ENCODE assay signal across 9 cellular contexts in the genomic region with DNA sequence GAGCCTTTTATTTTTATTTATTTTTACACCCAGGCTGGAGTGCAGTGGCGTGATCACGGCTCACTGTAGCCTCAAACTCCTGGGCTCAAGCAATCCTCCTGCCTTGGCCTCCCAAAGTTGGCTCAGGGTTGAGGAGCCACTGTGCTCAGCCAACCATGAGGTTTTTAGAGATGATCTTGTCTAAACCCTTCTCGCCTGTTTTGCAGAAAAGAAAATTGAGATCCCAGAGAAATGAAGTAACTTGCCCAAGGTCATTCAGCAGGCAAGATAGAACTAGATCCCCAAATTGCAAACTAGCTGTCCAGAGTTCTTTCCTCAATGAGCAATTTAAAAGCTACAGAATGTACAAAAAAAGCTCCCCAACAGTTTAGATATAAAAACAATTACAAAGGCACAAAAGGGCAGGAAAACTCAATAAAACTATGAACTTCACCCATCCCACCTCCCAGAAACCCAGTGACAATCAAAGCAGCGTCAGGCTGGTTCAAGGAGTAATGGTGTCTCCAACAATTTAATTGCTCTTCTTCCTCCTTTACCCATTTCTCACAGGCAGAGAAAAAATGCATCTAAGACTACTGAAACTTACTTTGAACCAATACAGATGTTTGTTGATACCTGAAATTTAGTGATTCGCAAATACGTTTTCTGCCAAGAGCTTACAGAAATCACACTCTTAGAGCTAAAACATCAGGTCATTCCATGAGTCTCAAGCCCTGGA. TPM values are rescaled to one million over a fixed set of nuclear protein-coding genes. Genes with fewer than 3 reads are reported as not detected.
A peak's percentile ranks its signal among the peaks of the same experiment; 100 is the strongest.
DNase-seq lines count a peak whose midpoint lies in the region; ATAC-seq and TF ChIP-seq lines count a peak whose summit lies in the region.
"Had no signal": no experiment of that assay in that cellular context is flagged by ENCODE, and none has a peak within 500 bp of the region (broad histone marks: within the 10 kb centered on the region; RNA-seq: fewer than 3 reads in every experiment).

No MANE protein-coding gene starts in this region.

- no peak overlapping the region for H3K23ac ChIP-seq in mesenchymal stem cell (ENCODE audit: low read length in 2 of 2)

- no peak for TF ChIP-seq CTCF in choroid plexus epithelial cell (conservative IDR thresholded peaks at IDR 0.05; ENCODE audit: low read depth, low read length)
- TF ChIP-seq CTCF in upper lobe of left lung (IDR thresholded peaks at IDR 0.05), result no peak

- H3K4me3 ChIP-seq in choroid plexus epithelial cell (ENCODE audit: low read depth, low read length) (peak overlapping the region; percentile 79), mesenchymal stem cell (ENCODE audit: insufficient read depth in 1 of 2, low read depth in 1 of 2, low read length in 2 of 2) (peak overlapping the region; percentile 56 to 92), upper lobe of left lung (peak overlapping the region; percentile 37 to 57 (median 51))

- H2BK5ac ChIP-seq in mesenchymal stem cell (ENCODE audit: low read depth, low read length, poor library complexity, severe bottlenecking), result peak overlapping the region; percentile 48

- H3K27me3 ChIP-seq in mesenchymal stem cell (ENCODE audit: control insufficient read depth in 1 of 2, insufficient read depth in 1 of 2, low read length in 2 of 2) (no peaks in the 10 kb centered on the region), upper lobe of left lung (no peaks in the 10 kb centered on the region)

- peak overlapping the region; percentile 97 for H3K27ac ChIP-seq in mesenchymal stem cell (ENCODE audit: low read length, poor library complexity, severe bottlenecking)
- peak overlapping the region; percentile 87 to 90 (median 88) for H3K27ac ChIP-seq in upper lobe of left lung

- intact Hi-C loops in activated naive CD4-positive, alpha-beta T cell treated with anti-CD3 and anti-CD28 coated beads for 36 hours (cut with micrococcal nuclease), result loop anchor here (1.0 to 5.0 kb wide), 2 partner anchors 10 to 634 kb away; a partner anchor contains a TSS

- H3K9me3 ChIP-seq in mesenchymal stem cell (ENCODE audit: control insufficient read depth, low read length), result no peaks in the 10 kb centered on the region
- no peaks in the 10 kb centered on the region for H3K9me3 ChIP-seq in upper lobe of left lung

- no peak for DNase-seq in activated naive CD4-positive, alpha-beta T cell treated with anti-CD3 and anti-CD28 coated beads for 36 hours
- no peak for DNase-seq in activated naive CD4-positive, alpha-beta T cell treated with anti-CD3 and anti-CD28 coated beads, Interleukin-2, amount 50 U/mL, for 16 hours
- DNase-seq in choroid plexus epithelial cell (ENCODE audit: low read depth) (peak; percentile 28), mesenchymal stem cell (peak; percentile 41), upper lobe of left lung (no peak), DMS153 (lab: John Stamatoyannopoulos, UW) (no peak)
- DNase-seq in stimulated activated CD4-positive, alpha-beta T cell treated with anti-CD3 and anti-CD28 coated beads, Interleukin-15, amount 100 ng/mL, for 24 hours, result no peak
- DNase-seq: DMS79 treated with DMSO at 0.1 percent for 48 hours had no signal

- H2AK5ac ChIP-seq in mesenchymal stem cell (ENCODE audit: low read length, severe bottlenecking), result peak overlapping the region; percentile 76

- H2BK12ac ChIP-seq in mesenchymal stem cell (ENCODE audit: low read length in 2 of 2), result no peak overlapping the region

- peak overlapping the region; percentile 45 for H2BK120ac ChIP-seq in mesenchymal stem cell (ENCODE audit: low read depth, low read length)

- peak overlapping the region; percentile 84 for H3K4me3 Mint-ChIP-seq in activated naive CD4-positive, alpha-beta T cell treated with anti-CD3 and anti-CD28 coated beads for 36 hours

- no peak overlapping the region for H2BK15ac ChIP-seq in mesenchymal stem cell (ENCODE audit: low read depth, poor library complexity, severe bottlenecking)

- H3K36me3 ChIP-seq in mesenchymal stem cell (ENCODE audit: control insufficient read depth in 1 of 2, insufficient read depth in 2 of 2, low read depth in 1 of 2, low read length in 2 of 2) (peaks cover 0 to 23% of the 10 kb centered on the region in 2 experiments), upper lobe of left lung (no peaks in the 10 kb centered on the region)

- no peak for TF ChIP-seq POLR2A in upper lobe of left lung (IDR thresholded peaks at IDR 0.05)

- no peak overlapping the region for H4K91ac ChIP-seq in mesenchymal stem cell (ENCODE audit: low read length)

- ATAC-seq in upper lobe of left lung (ENCODE audit: low FRiP score in 2 of 2) (peak in 1 of 2 donors; percentile 25), HG02610 (IDR thresholded peaks at IDR 0.05; ENCODE audit: unreplicated experiment) (no peak)

- 33% methylated on average over 6 of the region's 6 CpGs for whole genome bisulfite sequencing in mesenchymal stem cell
- WGBS in upper lobe of left lung, 2 donors, result 41 to 44% methylated on average over 6 of the region's 6 CpGs

- H2AFZ ChIP-seq in mesenchymal stem cell (ENCODE audit: low read depth, low read length), result no peak overlapping the region

- no peaks in the 10 kb centered on the region for H3K36me3 Mint-ChIP-seq in activated naive CD4-positive, alpha-beta T cell treated with anti-CD3 and anti-CD28 coated beads for 36 hours (ENCODE audit: low read depth)

- H3K4me2 ChIP-seq in mesenchymal stem cell (ENCODE audit: low read length, poor library complexity, severe bottlenecking), result peak overlapping the region; percentile 59

- peak overlapping the region; percentile 81 for H3K27ac Mint-ChIP-seq in activated naive CD4-positive, alpha-beta T cell treated with anti-CD3 and anti-CD28 coated beads for 36 hours

- H4K8ac ChIP-seq in mesenchymal stem cell (ENCODE audit: low read length), result peak overlapping the region; percentile 57

- H3K18ac ChIP-seq in mesenchymal stem cell (ENCODE audit: low read depth in 1 of 2, low read length in 2 of 2), result peak overlapping the region; percentile 83 to 85

- peak overlapping the region; percentile 96 for H3K9ac ChIP-seq in mesenchymal stem cell (ENCODE audit: low read length)

- H3K9me3 Mint-ChIP-seq in activated naive CD4-positive, alpha-beta T cell treated with anti-CD3 and anti-CD28 coated beads for 36 hours, result no peaks in the 10 kb centered on the region

- peaks cover 20% of the 10 kb centered on the region for H3K4me1 Mint-ChIP-seq in activated naive CD4-positive, alpha-beta T cell treated with anti-CD3 and anti-CD28 coated beads for 36 hours (ENCODE audit: low read depth)

- H3K4ac ChIP-seq in mesenchymal stem cell (ENCODE audit: low read depth in 1 of 2, low read length in 2 of 2), result peak overlapping the region in 1 of 2 experiments; percentile 88

- CTCF ChIA-PET in activated naive CD4-positive, alpha-beta T cell treated with anti-CD3 and anti-CD28 coated beads for 36 hours (lab: Charles Lee), result interaction anchor here (0.9 to 9.7 kb wide), 22 partner anchors 9 to 400 kb away, joined by 3 to 331 read pairs (median 8); a partner anchor contains a TSS

- peaks cover 3% of the 10 kb centered on the region for H3K27me3 Mint-ChIP-seq in activated naive CD4-positive, alpha-beta T cell treated with anti-CD3 and anti-CD28 coated beads for 36 hours (ENCODE audit: low read depth)

- no peaks in the 10 kb centered on the region for H3K79me1 ChIP-seq in mesenchymal stem cell (replicated peaks; ENCODE audit: low read length, poor library complexity, severe bottlenecking)

- no peak for TF ChIP-seq EP300 in upper lobe of left lung (IDR thresholded peaks at IDR 0.05)

- H3K4me1 ChIP-seq in mesenchymal stem cell (ENCODE audit: control insufficient read depth, insufficient read depth, low read depth, low read length) (peaks cover 4% of the 10 kb centered on the region), upper lobe of left lung (peaks cover 8 to 12% (median 11%) of the 10 kb centered on the region in 4 donors)

- no peak overlapping the region for H3K14ac ChIP-seq in mesenchymal stem cell (ENCODE audit: low read length in 2 of 2)

RNA-seq across cellular contexts. Expression of a gene that starts 0.8 kb away (rescaled TPM):
- 10 to 100 TPM; 10.4 to 10.5 TPM for total RNA-seq in activated naive CD4-positive, alpha-beta T cell treated with anti-CD3 and anti-CD28 coated beads for 36 hours
- 151 TPM for polyA plus RNA-seq in mesenchymal stem cell (2013, experiment 1 of 2)
- 144 TPM for polyA plus RNA-seq in mesenchymal stem cell (2013, experiment 2 of 2)
- 100 to 1,000 TPM in 4 of 6 donors, 10 to 100 TPM in 2; 83.9 to 168 (median 129) TPM for total RNA-seq in upper lobe of left lung

RNA-seq across cellular contexts. Expression of a gene that starts 15.0 kb away (rescaled TPM):
- total RNA-seq in activated naive CD4-positive, alpha-beta T cell treated with anti-CD3 and anti-CD28 coated beads for 36 hours, result 10 to 100 TPM; 64.4 to 68.2 TPM
- polyA plus RNA-seq in mesenchymal stem cell (2013, experiment 1 of 2), result 8.3 TPM
- polyA plus RNA-seq in mesenchymal stem cell (2013, experiment 2 of 2), result 8.3 TPM
- 1 to 10 TPM in 5 of 6 donors, not detected in 1; 1.3 to 3.3 (median 2.3) TPM for total RNA-seq in upper lobe of left lung

Comparison
In these comparisons a context has a peak if more than half of its experiments do, and no peak if none do; other contexts are left out.
1. DNase-seq: peak in choroid plexus epithelial cell (single experiment) and mesenchymal stem cell (single experiment); none in activated naive CD4-positive, alpha-beta T cell treated with anti-CD3 and anti-CD28 coated beads for 36 hours (single experiment), activated naive CD4-positive, alpha-beta T cell treated with anti-CD3 and anti-CD28 coated beads, Interleukin-2, amount 50 U/mL, for 16 hours (single experiment), upper lobe of left lung (0 of 2), DMS153 (single experiment) and stimulated activated CD4-positive, alpha-beta T cell treated with anti-CD3 and anti-CD28 coated beads, Interleukin-15, amount 100 ng/mL, for 24 hours (single experiment).
2. RNA of a gene that starts 0.8 kb away (total RNA-seq): 83.9 to 168 TPM in upper lobe of left lung; 10.4 to 10.5 TPM in activated naive CD4-positive, alpha-beta T cell treated with anti-CD3 and anti-CD28 coated beads for 36 hours; every median in the first group is over 4 times any median in the second.
3. RNA of a gene that starts 15.0 kb away (total RNA-seq): 64.4 to 68.2 TPM in activated naive CD4-positive, alpha-beta T cell treated with anti-CD3 and anti-CD28 coated beads for 36 hours; 1.3 to 3.3 TPM in upper lobe of left lung; every median in the first group is over 10 times any median in the second.
4. Peak in every context shown above with its lines, with median percentiles within 50 percentile points of each other: H3K4me3 ChIP-seq.